8 cellular contexts compared by ENCODE assay signal in genomic region chr3:15794303-15794771, GRCh38. TPM values are rescaled to one million over a fixed set of nuclear protein-coding genes. Genes with fewer than 3 reads are reported as not detected.
DNase-seq lines count a peak whose midpoint lies in the region; ATAC-seq, FAIRE-seq and TF ChIP-seq lines count a peak whose summit lies in the region.

No MANE protein-coding gene starts in this region.

- FAIRE-seq in A549 (lab: Jason Lieb, UNC) = no peak

- H3K27ac ChIP-seq in A549 = peak overlapping the region; percentile 68 to 92
- H3K27ac ChIP-seq in substantia nigra (ENCODE audit: low read depth, low read length, poor library complexity, severe bottlenecking) = peak overlapping the region; percentile 92
- no peak overlapping the region for H3K27ac ChIP-seq in RWPE1

- TF ChIP-seq RAD21 in A549 (conservative IDR thresholded peaks at IDR 0.05 in 1 of 2, IDR thresholded peaks at IDR 0.05 in 1 of 2) = no peak

- ATAC-seq in A549 (peak in 1 of 2 experiments; percentile 19; a peak in 2 of 6 replicates), GM21423 (IDR thresholded peaks at IDR 0.05; ENCODE audit: unreplicated experiment) (peak; percentile 43)

- no peak for TF ChIP-seq POLR2A in A549 (IDR thresholded peaks at IDR 0.05; ENCODE audit: low read length)

- DNase-seq in A549 (ENCODE audit: low read depth in 1 of 2, low spot score in 1 of 2) (peak in 1 of 2 experiments; percentile 33), SIG-M5 (lab: John Stamatoyannopoulos, UW) (peak; percentile 34), fibroblast of mammary gland (ENCODE audit: low read depth) (peak; percentile 86), substantia nigra (lab: John Stamatoyannopoulos, UW) (no peak), putamen (ENCODE audit: low spot score) (no peak), RWPE1 (ENCODE audit: low spot score) (no peak), NCI-H69 (lab: John Stamatoyannopoulos, UW) (no peak)

- H3K4me3 ChIP-seq in A549 (peak overlapping the region; percentile 45), fibroblast of mammary gland (ENCODE audit: control insufficient read depth, low read depth, low read length) (peak overlapping the region; percentile 92)

- no peak for TF ChIP-seq EP300 in A549 (IDR thresholded peaks at IDR 0.05)

- peak overlapping the region; percentile 87 for H3K4me2 ChIP-seq in A549

- peaks cover 31% of the 10 kb centered on the region for H3K4me1 ChIP-seq in A549

- CTCF ChIA-PET in A549 (lab: Yijun Ruan, JAX) (interaction anchor here (1.3 kb wide), 1 partner anchor 18 kb away, joined by 3 read pairs; no protein-coding TSS in a partner anchor), RWPE1 (lab: Yijun Ruan, JAX) (interaction anchor here (0.6 kb wide), 1 partner anchor 717 kb away, joined by 3 read pairs; no protein-coding TSS in a partner anchor)

- whole genome bisulfite sequencing in A549 (ENCODE audit: missing lambda C conversion rate) = 7% methylated on average over 3 of the region's 3 CpGs

- peaks cover 11% of the 10 kb centered on the region for H3K9me3 ChIP-seq in A549

- no peak for TF ChIP-seq CTCF in A549 (IDR thresholded peaks at IDR 0.05)
- TF ChIP-seq CTCF in fibroblast of mammary gland (conservative IDR thresholded peaks at IDR 0.05; ENCODE audit: control insufficient read depth, insufficient read depth, low read depth, low read length) = no peak
- TF ChIP-seq CTCF in RWPE1 (conservative IDR thresholded peaks at IDR 0.05; ENCODE audit: low read depth) = no peak

- POLR2A ChIA-PET in A549 (lab: Yijun Ruan, JAX) = no interaction called here
- POLR2A ChIA-PET in RWPE1 (lab: Yijun Ruan, JAX; ENCODE audit: low non-redundant PET) = no interaction called here

TF ChIP-seq in A549, 52 proteins besides CTCF, POLR2A, EP300 and RAD21:
- TF ChIP-seq RCOR1 (IDR thresholded peaks at IDR 0.05; ENCODE audit: low read depth, low read length) = no peak
- TF ChIP-seq JUN (IDR thresholded peaks at IDR 0.05) = no peak
- no peak for TF ChIP-seq HDAC2 (IDR thresholded peaks at IDR 0.05)
- no peak for TF ChIP-seq ZSCAN20 (CRISPR knock-in tag; IDR thresholded peaks at IDR 0.05)
- TF ChIP-seq BHLHE40 (IDR thresholded peaks at IDR 0.05; ENCODE audit: low read depth, low read length) = no peak
- TF ChIP-seq CBX2 (IDR thresholded peaks at IDR 0.05; ENCODE audit: borderline replicate concordance, low read depth) = no peak
- no peak for TF ChIP-seq USF2 (IDR thresholded peaks at IDR 0.05)

RNA-seq across cellular contexts. Expression of gene ANKRD28, which starts 3.4 kb away (rescaled TPM):
- polyA plus RNA-seq in A549 (2011; rRNA removed) = 72.0 and 73.2 TPM in 2 replicates
- 20.7 and 25.2 TPM in 2 replicates for polyA plus RNA-seq in A549 (2012; cell fraction: cytosol; rRNA removed)
- 24.7 and 33.9 TPM in 2 replicates for polyA plus RNA-seq in A549 (2012; cell fraction: nucleus; rRNA removed)
- 29.4 to 31.2 TPM (median 29.9 TPM) in 3 replicates for polyA plus RNA-seq in A549 (2017; fragmentation: RNase III; extraction: RNeasy Plus Mini Kit Qiagen cat#74134 plus additional on column Dnase treatment)
- polyA minus RNA-seq in A549 (2011; rRNA and poly(A)+ RNA removed) = 91.7 and 93.3 TPM in 2 replicates

Comparison
In these comparisons a context has a peak if more than half of its experiments do, and no peak if none do; other contexts are left out.
1. DNase-seq: peak in SIG-M5 (single experiment) and fibroblast of mammary gland (single experiment); none in substantia nigra (0 of 49), putamen (single experiment), RWPE1 (single experiment) and NCI-H69 (single experiment).